Comparison of ENCODE assay signal across 25 cellular contexts in genomic region chr18:34001376-34001775, GRCh38.
"Had no signal": no experiment of that assay in that cellular context is flagged by ENCODE, and none has a peak within 500 bp of the region (broad histone marks: within the 10 kb centered on the region; RNA-seq: fewer than 3 reads in every experiment).

No MANE protein-coding gene starts in this region.

- ATAC-seq: left cardiac atrium; left lung; lower lobe of right lung; naive thymus-derived CD4-positive, alpha-beta T cell; natural killer cell treated with Interleukin-12 subunit alpha and Interleukin-12 subunit beta and Interleukin-15 and Interleukin-18, amount 100 ng/mL, for 72 hours; right lobe of liver; stimulated activated naive B cell treated with anti-CD40 and anti-IgM and Interleukin-4, amounts not matched to agents 10 μg/mL and 1 μg/mL and 100 μg/mL, for 72 hours; stimulated activated naive CD8-positive, alpha-beta T cell treated with anti-CD3 and anti-CD28 coated beads, Interleukin-15, Interleukin-2, amounts not matched to agents 100 U/mL and 50 U/mL, for 24 hours had no signal

- H3K4me3 Mint-ChIP-seq: mesothelial cell of epicardium; naive thymus-derived CD4-positive, alpha-beta T cell; natural killer cell treated with Interleukin-12 subunit alpha and Interleukin-12 subunit beta and Interleukin-15 and Interleukin-18, amount 100 ng/mL, for 72 hours; stimulated activated naive B cell treated with anti-CD40 and anti-IgM and Interleukin-4, amounts not matched to agents 10 μg/mL and 1 μg/mL and 100 μg/mL, for 72 hours had no signal

- H3K4me1 ChIP-seq: left lung, lower lobe of right lung, right atrium auricular region, right lobe of liver, stomach, testis, thyroid gland, uterus had no signal

- H3K4me3 ChIP-seq: hepatocyte, left lung, lower lobe of right lung, ovary, right atrium auricular region, right lobe of liver, stomach, testis, thyroid gland, uterus had no signal

- DNase-seq: kidney glomerular epithelial cell; left cardiac atrium; left lung; lower lobe of right lung; mammary epithelial cell; mesendoderm; naive thymus-derived CD4-positive, alpha-beta T cell; ovary; right lobe of liver; stimulated activated CD4-positive, alpha-beta T cell treated with anti-CD3 and anti-CD28 coated beads, Interleukin-12 subunit alpha, Interleukin-12 subunit beta, amount 100 ng/mL, for 4 hours; stimulated activated CD4-positive, alpha-beta T cell treated with anti-CD3 and anti-CD28 coated beads, Interleukin-15, amount 100 ng/mL, for 24 hours; stimulated activated CD4-positive, alpha-beta T cell treated with anti-CD3 and anti-CD28 coated beads, Interleukin-2, amount 100 ng/mL, for 24 hours; stimulated activated CD4-positive, alpha-beta T cell treated with anti-CD3 and anti-CD28 coated beads, Interleukin-4, amount 100 ng/mL, for 1 hour; stimulated activated naive B cell treated with anti-CD40 and anti-IgM and Interleukin-4, amounts not matched to agents 10 μg/mL and 1 μg/mL and 100 μg/mL, for 72 hours; stimulated activated naive CD8-positive, alpha-beta T cell treated with anti-CD3 and anti-CD28 coated beads, Interleukin-15, Interleukin-2, amounts not matched to agents 100 U/mL and 50 U/mL, for 24 hours; stomach; testis; thyroid gland; trophoblast cell; uterus had no signal

- H3K4me2 ChIP-seq: hepatocyte had no signal

- H3K36me3 ChIP-seq: left lung, lower lobe of right lung, ovary, right atrium auricular region, right lobe of liver, stomach, thyroid gland, uterus had no signal

- H3K27ac ChIP-seq: hepatocyte, left lung, lower lobe of right lung, ovary, right atrium auricular region, right lobe of liver, stomach, testis, thyroid gland, uterus had no signal

- H3K9me3 ChIP-seq: left lung, lower lobe of right lung, right lobe of liver, testis, thyroid gland, uterus had no signal

- H3K4me1 Mint-ChIP-seq: naive thymus-derived CD4-positive, alpha-beta T cell; stimulated activated naive B cell treated with anti-CD40 and anti-IgM and Interleukin-4, amounts not matched to agents 10 μg/mL and 1 μg/mL and 100 μg/mL, for 72 hours had no signal

- H3K79me2 ChIP-seq: hepatocyte had no signal

- H2AFZ ChIP-seq: hepatocyte had no signal

- H3K36me3 Mint-ChIP-seq: mesothelial cell of epicardium; natural killer cell treated with Interleukin-12 subunit alpha and Interleukin-12 subunit beta and Interleukin-15 and Interleukin-18, amount 100 ng/mL, for 72 hours; stimulated activated naive B cell treated with anti-CD40 and anti-IgM and Interleukin-4, amounts not matched to agents 10 μg/mL and 1 μg/mL and 100 μg/mL, for 72 hours had no signal

- H3K27ac Mint-ChIP-seq: mesothelial cell of epicardium; naive thymus-derived CD4-positive, alpha-beta T cell; natural killer cell treated with Interleukin-12 subunit alpha and Interleukin-12 subunit beta and Interleukin-15 and Interleukin-18, amount 100 ng/mL, for 72 hours; progenitor cell of endocrine pancreas; stimulated activated naive B cell treated with anti-CD40 and anti-IgM and Interleukin-4, amounts not matched to agents 10 μg/mL and 1 μg/mL and 100 μg/mL, for 72 hours had no signal

- H3K27me3 ChIP-seq: hepatocyte, left lung, ovary, right atrium auricular region, right lobe of liver, stomach, testis, thyroid gland, uterus had no signal

- H3K27me3 Mint-ChIP-seq: naive thymus-derived CD4-positive, alpha-beta T cell; natural killer cell treated with Interleukin-12 subunit alpha and Interleukin-12 subunit beta and Interleukin-15 and Interleukin-18, amount 100 ng/mL, for 72 hours; progenitor cell of endocrine pancreas; stimulated activated naive B cell treated with anti-CD40 and anti-IgM and Interleukin-4, amounts not matched to agents 10 μg/mL and 1 μg/mL and 100 μg/mL, for 72 hours had no signal
